In genomic region chr20:45445805-45446562, GRCh38 we compare ENCODE assay signal across 8 cellular contexts. TPM values are rescaled to one million over a fixed set of nuclear protein-coding genes. Genes with fewer than 3 reads are reported as not detected.
A peak's percentile ranks its signal among the peaks of the same experiment; 100 is the strongest.
DNase-seq lines count a peak whose midpoint lies in the region; ATAC-seq, FAIRE-seq and TF ChIP-seq lines count a peak whose summit lies in the region.

No MANE protein-coding gene starts in this region.

- H3K9me3 Mint-ChIP-seq in chondrocyte (ENCODE audit: low read depth) (no peaks in the 10 kb centered on the region), progenitor cell of endocrine pancreas (ENCODE audit: low read depth) (no peaks in the 10 kb centered on the region)

- no peak for FAIRE-seq in RCC 7860 (lab: Jason Lieb, UNC)

- H3K27ac Mint-ChIP-seq in chondrocyte (ENCODE audit: unreplicated experiment) (no peak overlapping the region), progenitor cell of endocrine pancreas (no peak overlapping the region)

- TF ChIP-seq CTCF in chondrocyte (IDR thresholded peaks at IDR 0.05) (peak; percentile 76), progenitor cell of endocrine pancreas (IDR thresholded peaks at IDR 0.05; ENCODE audit: unreplicated experiment) (peak; percentile 77)

- no peaks in the 10 kb centered on the region for H3K9me3 ChIP-seq in right cardiac atrium (ENCODE audit: control insufficient read depth, low read length)

- H3K27ac ChIP-seq in right cardiac atrium (ENCODE audit: low read length) = no peak overlapping the region

- no peaks in the 10 kb centered on the region for H3K36me3 Mint-ChIP-seq in chondrocyte (ENCODE audit: low read depth)
- H3K36me3 Mint-ChIP-seq in progenitor cell of endocrine pancreas (ENCODE audit: insufficient read depth) = no peaks in the 10 kb centered on the region

- H3K4me3 ChIP-seq in H7 (ENCODE audit: insufficient read depth, low read depth, low read length) (no peak overlapping the region), right cardiac atrium (ENCODE audit: low read length) (no peak overlapping the region)

- H3K4me1 Mint-ChIP-seq in chondrocyte (ENCODE audit: low read depth) (no peaks in the 10 kb centered on the region), progenitor cell of endocrine pancreas (ENCODE audit: low read depth) (peaks cover 30% of the 10 kb centered on the region)

- 70% methylated on average over 7 of the region's 7 CpGs for WGBS in right cardiac atrium

- DNase-seq in DMS114 treated with DMSO at 0.1 percent for 48 hours (lab: John Stamatoyannopoulos, UW; ENCODE audit: unreplicated experiment) (peak; percentile 7), H7 (peak; percentile 67), RCC 7860 (ENCODE audit: low spot score) (peak; percentile 29), chondrocyte (ENCODE audit: low spot score) (no peak), progenitor cell of endocrine pancreas (ENCODE audit: low spot score, unreplicated experiment) (peak; percentile 43), right cardiac atrium (no peak), hepatic stellate cell (ENCODE audit: low spot score) (no peak)

- ATAC-seq in right cardiac atrium (no peak), GM21423 (IDR thresholded peaks at IDR 0.05; ENCODE audit: unreplicated experiment) (no peak)

- intact Hi-C loops in right cardiac atrium (cut with DNase I) = loop anchor here in 2 of 4 donors (5.0 to 10.0 kb wide), 2 partner anchors 129 to 329 kb away; no protein-coding TSS in a partner anchor

- H3K27me3 ChIP-seq in H7 (ENCODE audit: control insufficient read depth, insufficient read depth, low read length) (no peaks in the 10 kb centered on the region; the same call in 1 of the 2 replicates), right cardiac atrium (ENCODE audit: control insufficient read depth, insufficient read depth) (no peaks in the 10 kb centered on the region)

- H3K4me3 Mint-ChIP-seq in chondrocyte (ENCODE audit: unreplicated experiment) (no peak overlapping the region), progenitor cell of endocrine pancreas (ENCODE audit: low read depth) (no peak overlapping the region)

- no peaks in the 10 kb centered on the region for H3K36me3 ChIP-seq in H7 (replicated peaks; ENCODE audit: control insufficient read depth, insufficient read depth, low read length)

- H3K27me3 Mint-ChIP-seq in chondrocyte (ENCODE audit: low read depth) (peaks cover 46% of the 10 kb centered on the region), progenitor cell of endocrine pancreas (no peaks in the 10 kb centered on the region)

- no peaks in the 10 kb centered on the region for H3K4me1 ChIP-seq in right cardiac atrium (ENCODE audit: control insufficient read depth, insufficient read depth, low read length)

RNA-seq across cellular contexts. Expression of gene WFDC2, which starts 23.6 kb away (rescaled TPM):
- total RNA-seq in H7 (2014; rRNA removed; shearing (Covaris generic)) = 10.0 and 16.5 TPM in 2 replicates
- total RNA-seq in chondrocyte (not detected in 3 replicates), progenitor cell of endocrine pancreas (161 and 188 TPM in 2 replicates), right cardiac atrium (1 to 10 TPM; 1.1 to 2.7 (median 1.9) TPM)
- polyA plus RNA-seq in right cardiac atrium = 2.6 TPM

RNA-seq across cellular contexts. Expression of gene PIGT, which starts 30.0 kb away (rescaled TPM):
- total RNA-seq in H7 (2014; rRNA removed; shearing (Covaris generic)) = 67.9 and 70.5 TPM in 2 replicates
- total RNA-seq in chondrocyte (100.0 to 116 TPM (median 105 TPM) in 3 replicates), progenitor cell of endocrine pancreas (85.1 and 87.7 TPM in 2 replicates), right cardiac atrium (100 to 1,000 TPM; 116 to 134 (median 125) TPM)
- 140 TPM for polyA plus RNA-seq in right cardiac atrium

RNA-seq across cellular contexts. Expression of gene DBNDD2, which starts 37.9 kb away (rescaled TPM):
- 12.5 and 23.4 TPM in 2 replicates for total RNA-seq in H7 (2014; rRNA removed; shearing (Covaris generic))
- 11.3 to 47.0 TPM (median 46.6 TPM) in 3 replicates for total RNA-seq in chondrocyte
- 22.0 and 23.2 TPM in 2 replicates for total RNA-seq in progenitor cell of endocrine pancreas
- total RNA-seq in right cardiac atrium = 100 to 1,000 TPM; 163 to 208 (median 178) TPM
- 228 TPM for polyA plus RNA-seq in right cardiac atrium

Comparison
In these comparisons a context has a peak if more than half of its experiments do, and no peak if none do; other contexts are left out.
1. DNase-seq: peak in DMS114 treated with DMSO at 0.1 percent for 48 hours (single experiment), H7 (single experiment), RCC 7860 (single experiment) and progenitor cell of endocrine pancreas (single experiment); none in chondrocyte (single experiment), right cardiac atrium (0 of 3) and hepatic stellate cell (single experiment).